In genomic region chr1:215891266-215891665, GRCh38 we compare ENCODE assay signal across 17 cellular contexts.
DNase-seq lines count a peak whose midpoint lies in the region; ATAC-seq, FAIRE-seq and TF ChIP-seq lines count a peak whose summit lies in the region.
"Had no signal": no experiment of that assay in that cellular context is flagged by ENCODE, and none has a peak within 500 bp of the region (broad histone marks: within the 10 kb centered on the region; RNA-seq: fewer than 3 reads in every experiment).

No MANE protein-coding gene starts in this region.

- CTCF ChIA-PET in A673 (lab: Charles Lee) = interaction anchor here (0.6 kb wide), 1 partner anchor 285 kb away, joined by 3 read pairs; no protein-coding TSS in a partner anchor
- CTCF ChIA-PET in GM12878 (lab: Yijun Ruan, JAX) = interaction anchor here (1.2 to 1.5 kb wide), 4 partner anchors 12 to 330 kb away, joined by 3 to 6 read pairs (median 4); no protein-coding TSS in a partner anchor

- H4K20me1 ChIP-seq in GM12878 (ENCODE audit: control insufficient read depth, insufficient read depth) = no peaks in the 10 kb centered on the region

- TF ChIP-seq POLR2A in GM12878 (IDR thresholded peaks at IDR 0.05; ENCODE audit: low read depth, low read length) = no peak

- 21% methylated on average over 2 of the region's 2 CpGs for WGBS in GM12878 (ENCODE audit: insufficient coverage, insufficient replicate concordance, low lambda C conversion rate, missing lambda C conversion rate)

- FAIRE-seq in GM12878 (lab: Jason Lieb, UNC) = no peak
- FAIRE-seq: HTR-8/SVneo had no signal

- no peaks in the 10 kb centered on the region for H3K79me2 ChIP-seq in GM12878 (ENCODE audit: control insufficient read depth, insufficient read depth, low read length)

- DNase-seq in A673 (ENCODE audit: low spot score) (peak; percentile 6), GM06990 (ENCODE audit: extremely low read depth, insufficient read length) (peak; percentile 22), NCI-H1048 (lab: John Stamatoyannopoulos, UW) (peak; percentile 56), GM12878 (ENCODE audit: low read depth, low spot score) (no peak), MG63 (no peak), DMS 273 treated with DMSO at 0.1 percent for 48 hours (lab: John Stamatoyannopoulos, UW) (no peak), COR-L47 (lab: John Stamatoyannopoulos, UW) (no peak)
- DNase-seq: activated effector memory CD4-positive, alpha-beta T cell treated with Interleukin-2 at 50 U/mL for 16 hours; CD8-positive, alpha-beta T cell; erythroblast; left lung; NCI-H1694 treated with DMSO at 0.1 percent for 48 hours; NCI-H510A; Peyer's patch; T1000 had no signal

- TF ChIP-seq CTCF in A673 (conservative IDR thresholded peaks at IDR 0.05; ENCODE audit: low read depth, low read length) (no peak), GM06990 (IDR thresholded peaks at IDR 0.05; ENCODE audit: insufficient read depth, low read length, poor library complexity, severe bottlenecking) (no peak), GM12878 (IDR thresholded peaks at IDR 0.05 in 2 of 3, conservative IDR thresholded peaks at IDR 0.05 in 1 of 3; ENCODE audit: control insufficient read depth in 2 of 3, extremely low read depth in 1 of 3, insufficient read depth in 1 of 3, low read depth in 3 of 3, low read length in 3 of 3) (no peak)

- H3K4me1 ChIP-seq in A673 (ENCODE audit: insufficient read depth, low read length, poor library complexity, severe bottlenecking) (no peaks in the 10 kb centered on the region), GM12878 (ENCODE audit: control insufficient read depth, insufficient read depth, low read length) (no peaks in the 10 kb centered on the region; the same call in 1 of the 2 replicates)
- H3K4me1 ChIP-seq: left lung, Peyer's patch had no signal

- H3K4me2 ChIP-seq in GM12878 (ENCODE audit: control insufficient read depth, insufficient read depth) = no peak overlapping the region; the same call in 1 of the 2 replicates

- TF ChIP-seq RAD21 in GM12878 (IDR thresholded peaks at IDR 0.05; ENCODE audit: insufficient read depth, low read depth, low read length) = no peak

- no peak for TF ChIP-seq EP300 in GM12878 (IDR thresholded peaks at IDR 0.05; ENCODE audit: borderline replicate concordance in 1 of 2, control insufficient read depth in 1 of 2, low read depth in 2 of 2, low read length in 2 of 2)

- in situ Hi-C loops in GM12878 (cut with MboI) = no loop called here

- SMC1A ChIA-PET in GM12878 (lab: Charles Lee; ENCODE audit: uncharacterized antibody, unreplicated experiment) = interaction anchor here (0.9 to 2.8 kb wide), 7 partner anchors 12 to 103 kb away, joined by 3 to 7 read pairs (median 5); no protein-coding TSS in a partner anchor

- BruUV-seq in A673 (replicated peaks; lab: Mats Ljungman, UMichigan) = no TSS peak
- BruUV-seq in GM12878 (replicated peaks; lab: Mats Ljungman, UMichigan) = no TSS peak

- POLR2A ChIA-PET in A673 (lab: Charles Lee; ENCODE audit: low non-redundant PET) (interaction anchor here (0.6 kb wide), 1 partner anchor 292 kb away, joined by 3 read pairs; no protein-coding TSS in a partner anchor), GM12878 (lab: Charles Lee) (interaction anchor here (1.1 kb wide), 1 partner anchor 13 kb away, joined by 3 read pairs; no protein-coding TSS in a partner anchor)

- intact Hi-C loops in A673 (cut with micrococcal nuclease; ENCODE audit: unreplicated experiment) = no loop called here
- intact Hi-C loops in GM12878 (cut with micrococcal nuclease; ENCODE audit: unreplicated experiment) = no loop called here

- no peak overlapping the region for H2AFZ ChIP-seq in GM12878 (ENCODE audit: control insufficient read depth, low read depth, low read length)

- H3K27me3 ChIP-seq in A673 (replicated peaks; ENCODE audit: insufficient read depth, low read depth, low read length, poor library complexity) = peaks cover 75% of the 10 kb centered on the region
- H3K27me3 ChIP-seq in GM06990 (replicated peaks; ENCODE audit: control insufficient read depth, insufficient read depth, low read length) = no peaks in the 10 kb centered on the region
- H3K27me3 ChIP-seq in GM12878 (replicated peaks in 1 of 2; ENCODE audit: control insufficient read depth in 2 of 2, insufficient read depth in 2 of 2, low read length in 1 of 2) = no peaks in the 10 kb centered on the region; a peak in 1 of 4 replicates
- no peaks in the 10 kb centered on the region for H3K27me3 ChIP-seq in MG63
- H3K27me3 ChIP-seq: left lung, Peyer's patch had no signal

- H3K9ac ChIP-seq in GM12878 (ENCODE audit: control insufficient read depth, insufficient read depth, low read length) = no peak overlapping the region

- ATAC-seq in GM12878 (peak; percentile 62), HG03139 (IDR thresholded peaks at IDR 0.05; ENCODE audit: unreplicated experiment) (no peak)
- ATAC-seq: CD8-positive, alpha-beta T cell; left lung had no signal

- H3K4me3 ChIP-seq in A673 (ENCODE audit: low read depth, low read length, poor library complexity, severe bottlenecking) (no peak overlapping the region), GM06990 (replicated peaks; ENCODE audit: low read depth, low read length) (no peak overlapping the region), GM12878 (no peak overlapping the region), MG63 (no peak overlapping the region; the same call in 1 of the 2 replicates)
- H3K4me3 ChIP-seq: left lung, Peyer's patch had no signal

- H3K9me3 ChIP-seq in A673 (ENCODE audit: low read depth, low read length, poor library complexity, severe bottlenecking) = no peaks in the 10 kb centered on the region
- H3K9me3 ChIP-seq in GM12878 (replicated peaks; ENCODE audit: control insufficient read depth, insufficient read depth, low read length) = no peaks in the 10 kb centered on the region
- H3K9me3 ChIP-seq in MG63 = no peaks in the 10 kb centered on the region
- H3K9me3 ChIP-seq: left lung, Peyer's patch had no signal

- H3K36me3 ChIP-seq in A673 (ENCODE audit: insufficient read depth, low read length, poor library complexity, severe bottlenecking) (no peaks in the 10 kb centered on the region), GM06990 (ENCODE audit: control insufficient read depth, insufficient read depth, low read length) (no peaks in the 10 kb centered on the region), GM12878 (ENCODE audit: control insufficient read depth in 2 of 2, insufficient read depth in 2 of 2, low read length in 1 of 2) (no peaks in the 10 kb centered on the region), MG63 (no peaks in the 10 kb centered on the region)
- H3K36me3 ChIP-seq: left lung, Peyer's patch had no signal

- H3K27ac ChIP-seq in A673 (ENCODE audit: low read depth, low read length, poor library complexity, severe bottlenecking) (no peak overlapping the region), GM12878 (ENCODE audit: control insufficient read depth, insufficient read depth) (no peak overlapping the region)
- H3K27ac ChIP-seq: left lung, Peyer's patch had no signal

- RAD21 ChIA-PET in GM12878 (lab: Charles Lee; ENCODE audit: unreplicated experiment) = interaction anchor here (1.0 to 1.9 kb wide), 5 partner anchors 12 to 330 kb away, joined by 3 to 8 read pairs (median 3); no protein-coding TSS in a partner anchor

TF ChIP-seq in GM12878, 131 proteins besides CTCF, POLR2A, EP300 and RAD21:
- TF ChIP-seq MTA2 (IDR thresholded peaks at IDR 0.05; ENCODE audit: low read depth) = peak; percentile 68
- no peak for TF ChIP-seq MYB (IDR thresholded peaks at IDR 0.05; ENCODE audit: borderline replicate concordance, low read depth, low read length)

Comparison
In these comparisons a context has a peak if more than half of its experiments do, and no peak if none do; other contexts are left out.
1. DNase-seq: peak in A673 (single experiment), GM06990 (single experiment) and NCI-H1048 (single experiment); none in GM12878 (single experiment), MG63 (single experiment), DMS 273 treated with DMSO at 0.1 percent for 48 hours (single experiment) and COR-L47 (single experiment).